1 cellular context compared by ENCODE assay signal in genomic region chr11:64845125-64845735, GRCh38.
TF ChIP-seq lines count a peak whose summit lies in the region.

No MANE protein-coding gene starts in this region.

TF ChIP-seq in K562, 482 proteins besides CTCF, POLR2A, EP300 and RAD21 (continued from another document and continues in another):
- TF ChIP-seq USF2 (CRISPR knock-in tag; IDR thresholded peaks at IDR 0.05) (no peak), POLR2G (IDR thresholded peaks at IDR 0.05; ENCODE audit: low read depth, low read length) (no peak), XRCC4 (IDR thresholded peaks at IDR 0.05; ENCODE audit: extremely low read depth, insufficient read depth, insufficient read length) (no peak), TAF7 (tag; IDR thresholded peaks at IDR 0.05) (no peak), NFRKB (IDR thresholded peaks at IDR 0.05; ENCODE audit: low read depth) (0 out of 2 replicates have a peak, but pooled peaks have one; percentile 9), SRSF1 (IDR thresholded peaks at IDR 0.05; ENCODE audit: low read depth, low read length) (no peak), DMBX1 (CRISPR knock-in tag; IDR thresholded peaks at IDR 0.05; ENCODE audit: borderline replicate concordance) (0 out of 2 replicates have a peak, but pooled peaks have one; percentile 23), ZBED1 (IDR thresholded peaks at IDR 0.05) (no peak), RBBP5 (IDR thresholded peaks at IDR 0.05; ENCODE audit: borderline replicate concordance, insufficient read depth, low read length, poor library complexity, severe bottlenecking) (no peak), ETV1 (tag; conservative IDR thresholded peaks at IDR 0.05; ENCODE audit: low read depth) (peak; percentile 80), LEF1 (IDR thresholded peaks at IDR 0.05) (0 out of 2 replicates have a peak, but pooled peaks have one; percentile 60), TOE1 (IDR thresholded peaks at IDR 0.05; ENCODE audit: borderline replicate concordance) (peak; percentile 49; the same call in 1 of the 2 replicates), TOE1 (CRISPR knock-in tag; IDR thresholded peaks at IDR 0.05; ENCODE audit: borderline replicate concordance, low read depth) (no peak), CBX3 (IDR thresholded peaks at IDR 0.05; ENCODE audit: borderline replicate concordance in 1 of 2, low read length in 2 of 2) (peak in 1 of 2 experiments; percentile 86; a peak in 2 of 3 replicates), ARNT (IDR thresholded peaks at IDR 0.05) (peak in 1 of 2 experiments; percentile 88; a peak in 2 of 4 replicates), XRCC5 (IDR thresholded peaks at IDR 0.05; ENCODE audit: low read depth, low read length) (no peak), MTA1 (IDR thresholded peaks at IDR 0.05; ENCODE audit: borderline replicate concordance) (0 out of 2 replicates have a peak, but pooled peaks have one; percentile 62), MYNN (IDR thresholded peaks at IDR 0.05) (no peak), MYNN (CRISPR knock-in tag; IDR thresholded peaks at IDR 0.05) (no peak), RBM25 (IDR thresholded peaks at IDR 0.05; ENCODE audit: low read depth, low read length, severe bottlenecking) (peak; percentile 86), HDAC1 (IDR thresholded peaks at IDR 0.05) (peak; percentile 82 to 96; a peak in 3 of 4 replicates), EP400 (IDR thresholded peaks at IDR 0.05) (no peak), JUND (IDR thresholded peaks at IDR 0.05; ENCODE audit: borderline replicate concordance, low read depth, low read length) (no peak), JUND (tag; IDR thresholded peaks at IDR 0.05; ENCODE audit: borderline replicate concordance, low read depth, low read length) (0 out of 3 replicates have a peak, but pooled peaks have one; percentile 19), MYBL2 (IDR thresholded peaks at IDR 0.05; ENCODE audit: low read depth) (no peak), MYBL2 (CRISPR knock-in tag; IDR thresholded peaks at IDR 0.05; ENCODE audit: borderline replicate concordance) (no peak), KLF16 (IDR thresholded peaks at IDR 0.05) (no peak), ZNF511 (CRISPR knock-in tag; IDR thresholded peaks at IDR 0.05) (no peak), PHF20 (IDR thresholded peaks at IDR 0.05; ENCODE audit: partially characterized antibody) (peak; percentile 86), ZNF395 (CRISPR knock-in tag; IDR thresholded peaks at IDR 0.05) (no peak; the same call in 1 of the 2 replicates), CC2D1A (IDR thresholded peaks at IDR 0.05) (peak; percentile 73; the same call in 1 of the 2 replicates), SAP30 (IDR thresholded peaks at IDR 0.05; ENCODE audit: borderline replicate concordance, insufficient read depth, low read depth, low read length, poor library complexity, severe bottlenecking) (no peak), ZNF384 (IDR thresholded peaks at IDR 0.05; ENCODE audit: low read depth, low read length) (peak; percentile 67), ZNF24 (IDR thresholded peaks at IDR 0.05) (0 out of 2 replicates have a peak, but pooled peaks have one; percentile 7), NFIC (IDR thresholded peaks at IDR 0.05) (peak; percentile 38), SPI1 (IDR thresholded peaks at IDR 0.05; ENCODE audit: borderline replicate concordance, low read depth, low read length) (0 out of 2 replicates have a peak, but pooled peaks have one; percentile 33), ATF3 (IDR thresholded peaks at IDR 0.05) (peak; percentile 89), ATF3 (CRISPR knock-in tag; conservative IDR thresholded peaks at IDR 0.05) (no peak), NKRF (IDR thresholded peaks at IDR 0.05; ENCODE audit: borderline replicate concordance) (peak; percentile 70; the same call in 1 of the 2 replicates), HDAC2 (IDR thresholded peaks at IDR 0.05) (peak; percentile 100), RBM39 (optimal IDR thresholded peaks at IDR 0.05; ENCODE audit: low read depth, low read length) (no peak), PREB (CRISPR knock-in tag; IDR thresholded peaks at IDR 0.05) (no peak), TFAM (CRISPR knock-in tag; conservative IDR thresholded peaks at IDR 0.05) (no peak), ZNF512 (tag; IDR thresholded peaks at IDR 0.05) (no peak), HLTF (IDR thresholded peaks at IDR 0.05) (no peak), KDM1A (IDR thresholded peaks at IDR 0.05) (peak; percentile 96 to 99), CEBPB (tag; IDR thresholded peaks at IDR 0.05) (peak; percentile 76), ZNF609 (CRISPR knock-in tag; IDR thresholded peaks at IDR 0.05; ENCODE audit: borderline replicate concordance) (no peak), MBD2 (IDR thresholded peaks at IDR 0.05; ENCODE audit: borderline replicate concordance, low read depth) (no peak), HDGF (IDR thresholded peaks at IDR 0.05) (peak; percentile 100), FOXM1 (IDR thresholded peaks at IDR 0.05; ENCODE audit: low read depth) (no peak), FOXM1 (CRISPR knock-in tag; IDR thresholded peaks at IDR 0.05; ENCODE audit: low read depth) (no peak), TBP (optimal IDR thresholded peaks at IDR 0.05; ENCODE audit: low read depth, low read length) (no peak), SNAPC5 (CRISPR knock-in tag; IDR thresholded peaks at IDR 0.05) (no peak), ZNF75A (CRISPR knock-in tag; IDR thresholded peaks at IDR 0.05) (no peak), ZNF551 (CRISPR knock-in tag; IDR thresholded peaks at IDR 0.05) (no peak), GABPA (tag; conservative IDR thresholded peaks at IDR 0.05; ENCODE audit: low read depth) (peak; percentile 11), MBD1 (CRISPR knock-in tag; IDR thresholded peaks at IDR 0.05) (no peak), ARID1B (IDR thresholded peaks at IDR 0.05) (0 out of 2 replicates have a peak, but pooled peaks have one; percentile 37), ELF1 (tag; IDR thresholded peaks at IDR 0.05) (0 out of 2 replicates have a peak, but pooled peaks have one; percentile 34), GTF2F1 (IDR thresholded peaks at IDR 0.05; ENCODE audit: low read depth, low read length) (no peak)
